16 cellular contexts compared by ENCODE assay signal in genomic region chr3:30493912-30494311, GRCh38.
DNase-seq lines count a peak whose midpoint lies in the region; ATAC-seq, FAIRE-seq and TF ChIP-seq lines count a peak whose summit lies in the region.
"Had no signal": no experiment of that assay in that cellular context is flagged by ENCODE, and none has a peak within 500 bp of the region (broad histone marks: within the 10 kb centered on the region; RNA-seq: fewer than 3 reads in every experiment).

No MANE protein-coding gene starts in this region.

- no peak for FAIRE-seq in small intestine (lab: Jason Lieb, UNC)

- H3K9me3 Mint-ChIP-seq in activated CD4-positive, alpha-beta T cell treated with anti-CD3 and anti-CD28 coated beads, Interleukin-2, amount 10 ng/mL, durations not matched to agents 7 days and 5 days = peaks cover 11% of the 10 kb centered on the region
- H3K9me3 Mint-ChIP-seq: endodermal cell had no signal

- H3K36me3 Mint-ChIP-seq in activated CD4-positive, alpha-beta T cell treated with anti-CD3 and anti-CD28 coated beads, Interleukin-2, amount 10 ng/mL, durations not matched to agents 7 days and 5 days (ENCODE audit: low read depth) = no peaks in the 10 kb centered on the region
- H3K36me3 Mint-ChIP-seq: stimulated activated effector memory CD8-positive, alpha-beta T cell treated with anti-CD3 and anti-CD28 coated beads, Interleukin-12 subunit alpha, Interleukin-12 subunit beta, amount 100 ng/mL, for 72 hours had no signal

- peaks cover 14% of the 10 kb centered on the region for H3K4me1 Mint-ChIP-seq in activated CD4-positive, alpha-beta T cell treated with anti-CD3 and anti-CD28 coated beads, Interleukin-2, amount 10 ng/mL, durations not matched to agents 7 days and 5 days
- H3K4me1 Mint-ChIP-seq: stimulated activated effector memory CD8-positive, alpha-beta T cell treated with anti-CD3 and anti-CD28 coated beads, Interleukin-12 subunit alpha, Interleukin-12 subunit beta, amount 100 ng/mL, for 72 hours had no signal

- H3K27me3 Mint-ChIP-seq in activated CD4-positive, alpha-beta T cell treated with anti-CD3 and anti-CD28 coated beads, Interleukin-2, amount 10 ng/mL, durations not matched to agents 7 days and 5 days = no peaks in the 10 kb centered on the region
- H3K27me3 Mint-ChIP-seq: activated B cell treated with CpG ODN at 0.5 μM for 24 hours had no signal

- H3K9me3 ChIP-seq in heart left ventricle (peaks cover 0 to 13% (median 1%) of the 10 kb centered on the region in 12 donors), small intestine (ENCODE audit: control insufficient read depth, low read depth) (no peaks in the 10 kb centered on the region), Peyer's patch (no peaks in the 10 kb centered on the region)

- H3K27me3 ChIP-seq in heart left ventricle = no peaks in the 10 kb centered on the region
- no peaks in the 10 kb centered on the region for H3K27me3 ChIP-seq in small intestine (ENCODE audit: control insufficient read depth in 2 of 2, insufficient read depth in 2 of 2, low read length in 2 of 2)
- no peaks in the 10 kb centered on the region for H3K27me3 ChIP-seq in Peyer's patch
- H3K27me3 ChIP-seq: BLaER1 treated with 17β-estradiol and CSF1 and Interleukin-3, amounts not matched to agents 10 nM and 100 nM had no signal

- no peak for TF ChIP-seq POLR2A in heart left ventricle (IDR thresholded peaks at IDR 0.05)
- no peak for TF ChIP-seq POLR2A in Peyer's patch (IDR thresholded peaks at IDR 0.05)

- H3K36me3 ChIP-seq in heart left ventricle (no peaks in the 10 kb centered on the region), small intestine (ENCODE audit: control insufficient read depth in 2 of 2, insufficient read depth in 2 of 2, low read length in 2 of 2) (no peaks in the 10 kb centered on the region), Peyer's patch (no peaks in the 10 kb centered on the region)
- H3K36me3 ChIP-seq: BLaER1 treated with 17β-estradiol and CSF1 and Interleukin-3, amounts not matched to agents 10 nM and 100 nM had no signal

- peaks cover 0 to 54% (median 10%) of the 10 kb centered on the region in 12 donors for H3K4me1 ChIP-seq in heart left ventricle
- no peaks in the 10 kb centered on the region for H3K4me1 ChIP-seq in small intestine (ENCODE audit: control insufficient read depth in 2 of 2, insufficient read depth in 1 of 2, low read depth in 1 of 2, low read length in 1 of 2)
- H3K4me1 ChIP-seq in Peyer's patch = peaks cover 0 to 31% (median 0%) of the 10 kb centered on the region in 4 donors

- TF ChIP-seq CTCF in heart left ventricle (IDR thresholded peaks at IDR 0.05) (no peak), Peyer's patch (IDR thresholded peaks at IDR 0.05) (no peak)

- 82 to 92% (median 84%) methylated on average over 2 of the region's 2 CpGs for WGBS in heart left ventricle, 4 donors
- WGBS in small intestine, 3 donors = 78 to 100% (median 92%) methylated on average over 2 of the region's 2 CpGs

- CTCF ChIA-PET in activated CD4-positive, alpha-beta T cell treated with anti-CD3 and anti-CD28 coated beads, Interleukin-2, amount 10 ng/mL, durations not matched to agents 7 days and 5 days (lab: Charles Lee) = no interaction called here

- H3K4me3 ChIP-seq in heart left ventricle = no peak overlapping the region
- no peak overlapping the region for H3K4me3 ChIP-seq in small intestine (ENCODE audit: low read depth in 1 of 2, low read length in 2 of 2)
- H3K4me3 ChIP-seq in Peyer's patch = no peak overlapping the region
- H3K4me3 ChIP-seq: BLaER1 treated with 17β-estradiol and CSF1 and Interleukin-3, amounts not matched to agents 10 nM and 100 nM had no signal

- POLR2A ChIA-PET in activated CD4-positive, alpha-beta T cell treated with anti-CD3 and anti-CD28 coated beads, Interleukin-2, amount 10 ng/mL, durations not matched to agents 7 days and 5 days (lab: Charles Lee) = no interaction called here

- H3K27ac Mint-ChIP-seq in activated CD4-positive, alpha-beta T cell treated with anti-CD3 and anti-CD28 coated beads, Interleukin-2, amount 10 ng/mL, durations not matched to agents 7 days and 5 days = no peak overlapping the region
- H3K27ac Mint-ChIP-seq: activated B cell treated with CpG ODN at 0.5 μM for 24 hours; endodermal cell; stimulated activated effector memory CD8-positive, alpha-beta T cell treated with anti-CD3 and anti-CD28 coated beads, Interleukin-12 subunit alpha, Interleukin-12 subunit beta, amount 100 ng/mL, for 72 hours had no signal

- peak overlapping the region in 8 of 12 donors; percentile 3 to 85 (median 54) for H3K27ac ChIP-seq in heart left ventricle
- peak overlapping the region in 1 of 2 donors; percentile 45 for H3K27ac ChIP-seq in small intestine (ENCODE audit: low read depth in 1 of 2, low read length in 1 of 2)
- peak overlapping the region in 1 of 4 donors; percentile 85 for H3K27ac ChIP-seq in Peyer's patch
- H3K27ac ChIP-seq: BLaER1 treated with 17β-estradiol and CSF1 and Interleukin-3, amounts not matched to agents 10 nM and 100 nM had no signal

- peak in 3 of 4 donors; percentile 21 to 80 (median 74) for ATAC-seq in heart left ventricle
- no peak for ATAC-seq in HG03520 (IDR thresholded peaks at IDR 0.05; ENCODE audit: unreplicated experiment)
- ATAC-seq: Panc1; stimulated activated effector memory CD8-positive, alpha-beta T cell treated with anti-CD3 and anti-CD28 coated beads, Interleukin-12 subunit alpha, Interleukin-12 subunit beta, amount 100 ng/mL, for 72 hours had no signal

- DNase-seq in EH (ENCODE audit: low read depth) (peak; percentile 70), amniotic stem cell (lab: John Stamatoyannopoulos, UW) (peak; percentile 74), heart left ventricle (no peak), renal cortical epithelial cell (ENCODE audit: low read depth) (peak; percentile 37), small intestine (no peak), Peyer's patch (no peak)
- DNase-seq in activated CD4-positive, alpha-beta T cell treated with anti-CD3 and anti-CD28 coated beads, Interleukin-2, amount 10 ng/mL, durations not matched to agents 7 days and 5 days = no peak
- DNase-seq: activated B cell treated with CpG ODN at 0.5 μM for 24 hours; activated naive CD4-positive, alpha-beta T cell treated with Interleukin-2 at 50 U/mL for 16 hours; endodermal cell; NCI-H1694; stimulated activated CD4-positive, alpha-beta T cell treated with anti-CD3 and anti-CD28 coated beads, Interleukin-12 subunit alpha, Interleukin-12 subunit beta, amount 100 ng/mL, for 4 hours had no signal

- no peak overlapping the region for H3K4me3 Mint-ChIP-seq in activated CD4-positive, alpha-beta T cell treated with anti-CD3 and anti-CD28 coated beads, Interleukin-2, amount 10 ng/mL, durations not matched to agents 7 days and 5 days
- H3K4me3 Mint-ChIP-seq: activated B cell treated with CpG ODN at 0.5 μM for 24 hours; endodermal cell; stimulated activated effector memory CD8-positive, alpha-beta T cell treated with anti-CD3 and anti-CD28 coated beads, Interleukin-12 subunit alpha, Interleukin-12 subunit beta, amount 100 ng/mL, for 72 hours had no signal

- intact Hi-C loops in heart left ventricle (cut with DNase I) = no loop called here

Comparison
In these comparisons a context has a peak if more than half of its experiments do, and no peak if none do; other contexts are left out.
1. DNase-seq: peak in EH (single experiment), amniotic stem cell (single experiment) and renal cortical epithelial cell (single experiment); none in heart left ventricle (0 of 5), activated CD4-positive, alpha-beta T cell treated with anti-CD3 and anti-CD28 coated beads, Interleukin-2, amount 10 ng/mL, durations not matched to agents 7 days and 5 days (single experiment), small intestine (single experiment) and Peyer's patch (0 of 3).